1 cellular context compared by ENCODE assay signal in genomic region chr14:74326369-74327152, GRCh38.
TF ChIP-seq lines count a peak whose summit lies in the region.

No MANE protein-coding gene starts in this region.

TF ChIP-seq in GM23338, 12 proteins besides CTCF, POLR2A, EP300 and RAD21 (continued from another document):
- TF ChIP-seq, protein P1, sequence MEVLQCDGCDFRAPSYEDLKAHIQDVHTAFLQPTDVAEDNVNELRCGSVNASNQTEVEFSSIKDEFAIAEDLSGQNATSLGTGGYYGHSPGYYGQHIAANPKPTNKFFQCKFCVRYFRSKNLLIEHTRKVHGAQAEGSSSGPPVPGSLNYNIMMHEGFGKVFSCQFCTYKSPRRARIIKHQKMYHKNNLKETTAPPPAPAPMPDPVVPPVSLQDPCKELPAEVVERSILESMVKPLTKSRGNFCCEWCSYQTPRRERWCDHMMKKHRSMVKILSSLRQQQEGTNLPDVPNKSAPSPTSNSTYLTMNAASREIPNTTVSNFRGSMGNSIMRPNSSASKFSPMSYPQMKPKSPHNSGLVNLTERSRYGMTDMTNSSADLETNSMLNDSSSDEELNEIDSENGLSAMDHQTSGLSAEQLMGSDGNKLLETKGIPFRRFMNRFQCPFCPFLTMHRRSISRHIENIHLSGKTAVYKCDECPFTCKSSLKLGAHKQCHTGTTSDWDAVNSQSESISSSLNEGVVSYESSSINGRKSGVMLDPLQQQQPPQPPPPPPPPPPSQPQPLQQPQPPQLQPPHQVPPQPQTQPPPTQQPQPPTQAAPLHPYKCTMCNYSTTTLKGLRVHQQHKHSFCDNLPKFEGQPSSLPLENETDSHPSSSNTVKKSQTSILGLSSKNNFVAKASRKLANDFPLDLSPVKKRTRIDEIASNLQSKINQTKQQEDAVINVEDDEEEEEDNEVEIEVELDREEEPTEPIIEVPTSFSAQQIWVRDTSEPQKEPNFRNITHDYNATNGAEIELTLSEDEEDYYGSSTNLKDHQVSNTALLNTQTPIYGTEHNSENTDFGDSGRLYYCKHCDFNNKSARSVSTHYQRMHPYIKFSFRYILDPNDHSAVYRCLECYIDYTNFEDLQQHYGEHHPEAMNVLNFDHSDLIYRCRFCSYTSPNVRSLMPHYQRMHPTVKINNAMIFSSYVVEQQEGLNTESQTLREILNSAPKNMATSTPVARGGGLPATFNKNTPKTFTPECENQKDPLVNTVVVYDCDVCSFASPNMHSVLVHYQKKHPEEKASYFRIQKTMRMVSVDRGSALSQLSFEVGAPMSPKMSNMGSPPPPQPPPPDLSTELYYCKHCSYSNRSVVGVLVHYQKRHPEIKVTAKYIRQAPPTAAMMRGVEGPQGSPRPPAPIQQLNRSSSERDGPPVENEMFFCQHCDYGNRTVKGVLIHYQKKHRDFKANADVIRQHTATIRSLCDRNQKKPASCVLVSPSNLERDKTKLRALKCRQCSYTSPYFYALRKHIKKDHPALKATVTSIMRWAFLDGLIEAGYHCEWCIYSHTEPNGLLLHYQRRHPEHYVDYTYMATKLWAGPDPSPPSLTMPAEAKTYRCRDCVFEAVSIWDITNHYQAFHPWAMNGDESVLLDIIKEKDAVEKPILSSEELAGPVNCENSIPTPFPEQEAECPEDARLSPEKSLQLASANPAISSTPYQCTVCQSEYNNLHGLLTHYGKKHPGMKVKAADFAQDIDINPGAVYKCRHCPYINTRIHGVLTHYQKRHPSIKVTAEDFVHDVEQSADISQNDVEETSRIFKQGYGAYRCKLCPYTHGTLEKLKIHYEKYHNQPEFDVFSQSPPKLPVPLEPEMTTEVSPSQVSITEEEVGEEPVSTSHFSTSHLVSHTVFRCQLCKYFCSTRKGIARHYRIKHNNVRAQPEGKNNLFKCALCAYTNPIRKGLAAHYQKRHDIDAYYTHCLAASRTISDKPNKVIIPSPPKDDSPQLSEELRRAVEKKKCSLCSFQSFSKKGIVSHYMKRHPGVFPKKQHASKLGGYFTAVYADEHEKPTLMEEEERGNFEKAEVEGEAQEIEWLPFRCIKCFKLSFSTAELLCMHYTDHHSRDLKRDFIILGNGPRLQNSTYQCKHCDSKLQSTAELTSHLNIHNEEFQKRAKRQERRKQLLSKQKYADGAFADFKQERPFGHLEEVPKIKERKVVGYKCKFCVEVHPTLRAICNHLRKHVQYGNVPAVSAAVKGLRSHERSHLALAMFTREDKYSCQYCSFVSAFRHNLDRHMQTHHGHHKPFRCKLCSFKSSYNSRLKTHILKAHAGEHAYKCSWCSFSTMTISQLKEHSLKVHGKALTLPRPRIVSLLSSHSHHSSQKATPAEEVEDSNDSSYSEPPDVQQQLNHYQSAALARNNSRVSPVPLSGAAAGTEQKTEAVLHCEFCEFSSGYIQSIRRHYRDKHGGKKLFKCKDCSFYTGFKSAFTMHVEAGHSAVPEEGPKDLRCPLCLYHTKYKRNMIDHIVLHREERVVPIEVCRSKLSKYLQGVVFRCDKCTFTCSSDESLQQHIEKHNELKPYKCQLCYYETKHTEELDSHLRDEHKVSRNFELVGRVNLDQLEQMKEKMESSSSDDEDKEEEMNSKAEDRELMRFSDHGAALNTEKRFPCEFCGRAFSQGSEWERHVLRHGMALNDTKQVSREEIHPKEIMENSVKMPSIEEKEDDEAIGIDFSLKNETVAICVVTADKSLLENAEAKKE (CRISPR knock-in tag; IDR thresholded peaks at IDR 0.05): peak; percentile 83
- no peak for TF ChIP-seq REST (IDR thresholded peaks at IDR 0.05; ENCODE audit: unreplicated experiment)
